In genomic region chr2:20049631-20050030, GRCh38 we compare ENCODE assay signal across 9 cellular contexts. TPM values are rescaled to one million over a fixed set of nuclear protein-coding genes. Genes with fewer than 3 reads are reported as not detected.
DNase-seq lines count a peak whose midpoint lies in the region; ATAC-seq and TF ChIP-seq lines count a peak whose summit lies in the region.
"Had no signal": no experiment of that assay in that cellular context is flagged by ENCODE, and none has a peak within 500 bp of the region (broad histone marks: within the 10 kb centered on the region; RNA-seq: fewer than 3 reads in every experiment).

No MANE protein-coding gene starts in this region.

- in situ Hi-C loops in G401 (cut with HindIII; ENCODE audit: low sequenced_read_pairs), result no loop called here

- H3K9me2 ChIP-seq in MM.1S (replicated peaks; ENCODE audit: insufficient read depth, low read length), result no peaks in the 10 kb centered on the region

- H3K4me3 ChIP-seq in BLaER1 treated with 17β-estradiol and CSF1 and Interleukin-3, amounts not matched to agents 10 nM and 100 nM, result peak overlapping the region; percentile 79 to 96 (median 84)
- H3K4me3 ChIP-seq in MM.1S (ENCODE audit: low read length) (peak overlapping the region; percentile 86), coronary artery (peak overlapping the region; percentile 94)
- peak overlapping the region; percentile 94 for H3K4me3 ChIP-seq in naive thymus-derived CD4-positive, alpha-beta T cell (ENCODE audit: low read length)

- H3K4me3 Mint-ChIP-seq in naive thymus-derived CD4-positive, alpha-beta T cell, result no peak overlapping the region
- H3K4me3 Mint-ChIP-seq: memory B cell had no signal

- H3F3A ChIP-seq in MM.1S (ENCODE audit: insufficient read depth, low read length), result peaks cover 8% of the 10 kb centered on the region; the same call in 1 of the 2 replicates

- H3K9me3 Mint-ChIP-seq in naive thymus-derived CD4-positive, alpha-beta T cell, result no peaks in the 10 kb centered on the region
- H3K9me3 Mint-ChIP-seq: memory B cell had no signal

- CTCF ChIA-PET in naive thymus-derived CD4-positive, alpha-beta T cell (lab: Charles Lee), result no interaction called here

- H3K9me3 ChIP-seq in BLaER1 treated with 17β-estradiol and CSF1 and Interleukin-3, amounts not matched to agents 10 nM and 100 nM (replicated peaks in 1 of 11), result no peaks in the 10 kb centered on the region
- H3K9me3 ChIP-seq in MM.1S (replicated peaks; ENCODE audit: insufficient read depth, low read length), result no peaks in the 10 kb centered on the region
- no peaks in the 10 kb centered on the region for H3K9me3 ChIP-seq in naive thymus-derived CD4-positive, alpha-beta T cell (ENCODE audit: control insufficient read depth in 2 of 3, low read length in 3 of 3)

- peaks cover 12 to 29% (median 17%) of the 10 kb centered on the region in 11 experiments; a peak in 18 of 22 replicates for H3K36me3 ChIP-seq in BLaER1 treated with 17β-estradiol and CSF1 and Interleukin-3, amounts not matched to agents 10 nM and 100 nM
- H3K36me3 ChIP-seq in MM.1S (replicated peaks; ENCODE audit: insufficient read depth, low read length), result no peaks in the 10 kb centered on the region
- H3K36me3 ChIP-seq in naive thymus-derived CD4-positive, alpha-beta T cell (ENCODE audit: control insufficient read depth in 2 of 3, insufficient read depth in 3 of 3, low read length in 3 of 3), result no peaks in the 10 kb centered on the region

- TF ChIP-seq CTCF in MM.1S (IDR thresholded peaks at IDR 0.05; ENCODE audit: low read length) (no peak), coronary artery (IDR thresholded peaks at IDR 0.05) (no peak)

- peaks cover 23 to 54% (median 29%) of the 10 kb centered on the region in 10 experiments for H3K4me1 ChIP-seq in BLaER1 treated with 17β-estradiol and CSF1 and Interleukin-3, amounts not matched to agents 10 nM and 100 nM
- peaks cover 19% of the 10 kb centered on the region for H3K4me1 ChIP-seq in MM.1S (ENCODE audit: low read length)
- H3K4me1 ChIP-seq in naive thymus-derived CD4-positive, alpha-beta T cell (ENCODE audit: control insufficient read depth in 2 of 2, insufficient read depth in 2 of 2, low read length in 2 of 2), result peaks cover 16 to 20% of the 10 kb centered on the region in 2 donors

- no peak for DNase-seq in MM.1S
- DNase-seq in coronary artery (ENCODE audit: low spot score), result no peak
- no peak for DNase-seq in naive thymus-derived CD4-positive, alpha-beta T cell
- DNase-seq in activated CD4-positive, alpha-beta T cell treated with anti-CD3 and anti-CD28 coated beads, Interleukin-2, amount 50 U/mL, for 1 hour, result no peak
- DNase-seq in stimulated activated naive CD4-positive, alpha-beta T cell treated with Interleukin-2 at 50 U/mL for 16 hours (lab: John Stamatoyannopoulos, UW), result no peak
- no peak for DNase-seq in G401 (ENCODE audit: low spot score)

- H2AFZ ChIP-seq in MM.1S (ENCODE audit: low read length), result no peak overlapping the region

- peak overlapping the region; percentile 87 to 96 (median 92) for H3K9ac ChIP-seq in BLaER1 treated with 17β-estradiol and CSF1 and Interleukin-3, amounts not matched to agents 10 nM and 100 nM
- H3K9ac ChIP-seq in MM.1S (ENCODE audit: low read length), result peak overlapping the region; percentile 93; the same call in 1 of the 2 replicates

- H4K20me1 ChIP-seq in BLaER1 treated with 17β-estradiol and CSF1 and Interleukin-3, amounts not matched to agents 10 nM and 100 nM, result peaks cover 11 to 49% (median 28%) of the 10 kb centered on the region in 11 experiments; a peak in 20 of 22 replicates
- H4K20me1 ChIP-seq in MM.1S (ENCODE audit: insufficient read depth, low read length), result no peaks in the 10 kb centered on the region

- intact Hi-C loops in naive thymus-derived CD4-positive, alpha-beta T cell (cut with micrococcal nuclease), result loop anchor here (1.0 to 5.0 kb wide), 6 partner anchors 35 to 773 kb away; partner anchors contain the start of genes LDAH (in 1 of the 2) and RHOB (in 1 of the 2)

- POLR2A ChIA-PET in naive thymus-derived CD4-positive, alpha-beta T cell (lab: Charles Lee), result interaction anchor here (0.7 to 1.1 kb wide), 2 partner anchors 297 to 300 kb away, joined by 3 read pairs; no protein-coding TSS in a partner anchor

- peak overlapping the region; percentile 77 to 95 (median 89) for H3K4me2 ChIP-seq in BLaER1 treated with 17β-estradiol and CSF1 and Interleukin-3, amounts not matched to agents 10 nM and 100 nM
- H3K4me2 ChIP-seq in MM.1S (ENCODE audit: low read depth, low read length), result peak overlapping the region; percentile 89

- H3K4me1 Mint-ChIP-seq in naive thymus-derived CD4-positive, alpha-beta T cell, result peaks cover 27 to 44% (median 38%) of the 10 kb centered on the region in 7 donors

- peaks cover 63% of the 10 kb centered on the region for H3K79me2 ChIP-seq in MM.1S (ENCODE audit: low read length)

- no peak for ATAC-seq in naive thymus-derived CD4-positive, alpha-beta T cell
- ATAC-seq in HG02938 (IDR thresholded peaks at IDR 0.05; ENCODE audit: unreplicated experiment), result no peak

- H3K27ac ChIP-seq in BLaER1 treated with 17β-estradiol and CSF1 and Interleukin-3, amounts not matched to agents 10 nM and 100 nM, result peak overlapping the region; percentile 88 to 99 (median 92)
- peak overlapping the region; percentile 90; the same call in 1 of the 2 replicates for H3K27ac ChIP-seq in MM.1S (ENCODE audit: low read length)
- peak overlapping the region; percentile 99 for H3K27ac ChIP-seq in coronary artery
- peak overlapping the region; percentile 93 for H3K27ac ChIP-seq in naive thymus-derived CD4-positive, alpha-beta T cell (ENCODE audit: low read depth, low read length)

- H3K27ac Mint-ChIP-seq in naive thymus-derived CD4-positive, alpha-beta T cell, result no peak overlapping the region
- H3K27ac Mint-ChIP-seq: memory B cell had no signal

- H3K27me3 ChIP-seq in BLaER1 treated with 17β-estradiol and CSF1 and Interleukin-3, amounts not matched to agents 10 nM and 100 nM, result no peaks in the 10 kb centered on the region
- no peaks in the 10 kb centered on the region for H3K27me3 ChIP-seq in MM.1S (replicated peaks; ENCODE audit: insufficient read depth, low read length)
- H3K27me3 ChIP-seq in naive thymus-derived CD4-positive, alpha-beta T cell (ENCODE audit: control insufficient read depth in 2 of 2, insufficient read depth in 2 of 2, low read length in 2 of 2), result no peaks in the 10 kb centered on the region

- H3K27me3 Mint-ChIP-seq in naive thymus-derived CD4-positive, alpha-beta T cell, result no peaks in the 10 kb centered on the region

- peaks cover 0 to under 1% (median 0%) of the 10 kb centered on the region in 5 donors for H3K36me3 Mint-ChIP-seq in naive thymus-derived CD4-positive, alpha-beta T cell
- H3K36me3 Mint-ChIP-seq: memory B cell had no signal

RNA-seq across cellular contexts. Expression of gene LAPTM4A, which starts 1.8 kb away (rescaled TPM):
- total RNA-seq in naive thymus-derived CD4-positive, alpha-beta T cell, result 10 to 100 TPM; 32.3 to 78.2 (median 48.7) TPM
- polyA plus RNA-seq in naive thymus-derived CD4-positive, alpha-beta T cell, result 100 to 1,000 TPM; 103 to 106 TPM
- total RNA-seq in G401 (2014; rRNA removed; shearing (Covaris generic)), result 82.0 and 98.8 TPM in 2 replicates

RNA-seq across cellular contexts. Expression of gene MATN3, which starts 37.2 kb away (rescaled TPM):
- not detected for total RNA-seq in naive thymus-derived CD4-positive, alpha-beta T cell
- polyA plus RNA-seq in naive thymus-derived CD4-positive, alpha-beta T cell, result not detected
- not detected in 2 replicates for total RNA-seq in G401 (2014; rRNA removed; shearing (Covaris generic))

RNA-seq across cellular contexts. Expression of gene WDR35, which starts 59.7 kb away (rescaled TPM):
- total RNA-seq in naive thymus-derived CD4-positive, alpha-beta T cell, result 1 to 10 TPM; 3.2 to 6.0 (median 3.7) TPM
- polyA plus RNA-seq in naive thymus-derived CD4-positive, alpha-beta T cell, result 1 to 10 TPM; 1.5 to 2.0 TPM
- total RNA-seq in G401 (2014; rRNA removed; shearing (Covaris generic)), result 16.7 and 22.8 TPM in 2 replicates
